In the genomic region with DNA sequence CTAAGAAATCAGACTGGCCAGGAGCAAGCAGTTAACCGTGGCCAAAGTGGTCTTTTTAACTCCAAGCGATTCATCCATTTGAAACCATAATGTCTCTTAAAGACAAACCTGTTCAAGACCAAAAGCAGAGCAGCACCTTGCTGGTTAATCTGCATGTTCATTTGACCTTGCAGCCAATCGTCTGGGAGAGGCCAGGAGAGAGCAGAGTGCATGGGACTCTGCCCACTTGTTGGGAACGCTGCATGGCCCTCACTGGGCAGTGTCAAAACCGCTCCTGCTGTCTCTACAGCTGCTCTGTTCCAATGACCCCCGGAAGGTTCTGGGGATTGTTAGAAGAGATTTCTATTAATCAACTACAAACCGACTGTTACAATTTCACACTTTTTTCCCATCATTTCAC, we compare ENCODE assay signal across 11 cellular contexts.
A peak's percentile ranks its signal among the peaks of the same experiment; 100 is the strongest.
DNase-seq lines count a peak whose midpoint lies in the region; ATAC-seq, FAIRE-seq and TF ChIP-seq lines count a peak whose summit lies in the region.
"Had no signal": no experiment of that assay in that cellular context is flagged by ENCODE, and none has a peak within 500 bp of the region (broad histone marks: within the 10 kb centered on the region; RNA-seq: fewer than 3 reads in every experiment).

No MANE protein-coding gene starts in this region.

- POLR2A ChIA-PET in endothelial cell of umbilical vein (lab: Charles Lee): no interaction called here
- POLR2A ChIA-PET in naive thymus-derived CD8-positive, alpha-beta T cell (lab: Charles Lee): interaction anchor here (0.7 to 3.3 kb wide), 5 partner anchors 14 to 240 kb away, joined by 3 to 15 read pairs (median 6); no protein-coding TSS in a partner anchor

- TF ChIP-seq POLR2A in endothelial cell of umbilical vein (IDR thresholded peaks at IDR 0.05; ENCODE audit: low read depth, low read length): no peak

- H3K4me1 Mint-ChIP-seq in naive thymus-derived CD8-positive, alpha-beta T cell: peaks cover 6 to 14% (median 13%) of the 10 kb centered on the region in 4 donors

- CTCF ChIA-PET in endothelial cell of umbilical vein (lab: Charles Lee): interaction anchor here (0.5 to 3.8 kb wide), 3 partner anchors 15 to 320 kb away, joined by 3 to 30 read pairs (median 6); no protein-coding TSS in a partner anchor

- no peaks in the 10 kb centered on the region for H3K36me3 Mint-ChIP-seq in naive thymus-derived CD8-positive, alpha-beta T cell

- H3K9me3 ChIP-seq in endothelial cell of umbilical vein (replicated peaks; ENCODE audit: control insufficient read depth, insufficient read depth, low read length): no peaks in the 10 kb centered on the region

- no peaks in the 10 kb centered on the region for H3K36me3 ChIP-seq in endothelial cell of umbilical vein (ENCODE audit: control insufficient read depth in 2 of 2, extremely low read depth in 1 of 2, insufficient read depth in 2 of 2, low read length in 2 of 2)

- TF ChIP-seq CTCF in AG09309 (IDR thresholded peaks at IDR 0.05; ENCODE audit: control insufficient read depth, insufficient read depth, low read depth, low read length, missing control alignments) (no peak), endothelial cell of umbilical vein (IDR thresholded peaks at IDR 0.05; ENCODE audit: extremely low read depth in 1 of 2, insufficient read depth in 1 of 2, low read depth in 1 of 2, low read length in 2 of 2) (no peak)

- peaks cover 0 to 4% (median 0%) of the 10 kb centered on the region in 5 donors for H3K27me3 Mint-ChIP-seq in naive thymus-derived CD8-positive, alpha-beta T cell

- H3K4me1 ChIP-seq in endothelial cell of umbilical vein (ENCODE audit: control insufficient read depth, extremely low read depth, insufficient read depth, low read length): no peaks in the 10 kb centered on the region

- no peaks in the 10 kb centered on the region for H3K79me2 ChIP-seq in endothelial cell of umbilical vein (ENCODE audit: control insufficient read depth, insufficient read depth, low read length)

- peaks cover 19 to 28% of the 10 kb centered on the region in 2 experiments for H3K27me3 ChIP-seq in endothelial cell of umbilical vein (ENCODE audit: control insufficient read depth in 2 of 2, insufficient read depth in 2 of 2, low read length in 2 of 2)

- dilution Hi-C loops in endothelial cell of umbilical vein (cut with MboI; ENCODE audit: extremely low pct_ligation_motif_present, low sequenced_read_pairs): no loop called here

- H3K9me1 ChIP-seq in endothelial cell of umbilical vein (replicated peaks; ENCODE audit: control insufficient read depth, extremely low read depth, insufficient read depth, low read length): no peaks in the 10 kb centered on the region

- H3K4me3 ChIP-seq in AG09309 (ENCODE audit: control insufficient read depth, low read depth, low read length) (peak overlapping the region; percentile 39; the same call in 1 of the 2 replicates), endothelial cell of umbilical vein (replicated peaks in 1 of 3; ENCODE audit: insufficient read depth in 1 of 3, low read depth in 1 of 3, low read length in 3 of 3) (no peak overlapping the region)

- peak overlapping the region; percentile 92 for H3K4me2 ChIP-seq in endothelial cell of umbilical vein (ENCODE audit: insufficient read depth, low read length)

- no TSS peak for BruUV-seq in endothelial cell of umbilical vein (replicated peaks; lab: Mats Ljungman, UMichigan)

- no peak for ATAC-seq in naive thymus-derived CD8-positive, alpha-beta T cell
- no peak for ATAC-seq in HG03457 (IDR thresholded peaks at IDR 0.05; ENCODE audit: unreplicated experiment)
- no peak for ATAC-seq in GM21576 (IDR thresholded peaks at IDR 0.05; ENCODE audit: unreplicated experiment)
- ATAC-seq in GM21528 (IDR thresholded peaks at IDR 0.05; ENCODE audit: low FRiP score, unreplicated experiment): no peak

- no peaks in the 10 kb centered on the region for H3K9me3 Mint-ChIP-seq in naive thymus-derived CD8-positive, alpha-beta T cell

- H2AFZ ChIP-seq in endothelial cell of umbilical vein (ENCODE audit: low read depth, low read length): no peak overlapping the region

- FAIRE-seq in endothelial cell of umbilical vein (lab: Jason Lieb, UNC): no peak
- FAIRE-seq: H54 had no signal

- no peak overlapping the region for H3K27ac ChIP-seq in endothelial cell of umbilical vein (ENCODE audit: insufficient read depth, low read depth, low read length)

- peak overlapping the region in 8 of 10 donors; percentile 71 to 92 (median 88) for H3K27ac Mint-ChIP-seq in naive thymus-derived CD8-positive, alpha-beta T cell

- intact Hi-C loops in endothelial cell of umbilical vein (cut with micrococcal nuclease): no loop called here

- H3K9ac ChIP-seq in endothelial cell of umbilical vein (replicated peaks; ENCODE audit: extremely low read depth, insufficient read depth, low read length): no peak overlapping the region

- H3K4me3 Mint-ChIP-seq in naive thymus-derived CD8-positive, alpha-beta T cell: peak overlapping the region; percentile 77 to 91 (median 85)

- DNase-seq in AG09309 (ENCODE audit: low read depth) (no peak), HuH-7 (ENCODE audit: low spot score) (peak; percentile 11), endothelial cell of umbilical vein (ENCODE audit: low read depth, low spot score) (no peak), NCI-H446 (lab: John Stamatoyannopoulos, UW) (no peak)
- no peak for DNase-seq in naive thymus-derived CD8-positive, alpha-beta T cell
- DNase-seq: dermis blood vessel endothelial cell, NCI-H2107 had no signal

- H4K20me1 ChIP-seq in endothelial cell of umbilical vein (replicated peaks; ENCODE audit: control insufficient read depth, extremely low read depth, insufficient read depth, low read length): no peaks in the 10 kb centered on the region

TF ChIP-seq in endothelial cell of umbilical vein, 7 proteins besides CTCF, POLR2A, EP300 and RAD21:
- TF ChIP-seq EZH2 (IDR thresholded peaks at IDR 0.05; ENCODE audit: borderline replicate concordance, low read depth, low read length, severe bottlenecking): no peak
- TF ChIP-seq GATA2 (IDR thresholded peaks at IDR 0.05; ENCODE audit: insufficient read depth, insufficient read length, low read depth, low read length): no peak
- no peak for TF ChIP-seq MYC (IDR thresholded peaks at IDR 0.05; ENCODE audit: low read depth, low read length)
- TF ChIP-seq MAX (IDR thresholded peaks at IDR 0.05; ENCODE audit: insufficient read depth, insufficient read length): no peak
- no peak for TF ChIP-seq POLR2AphosphoS5 (IDR thresholded peaks at IDR 0.05; ENCODE audit: insufficient read depth, low read depth, low read length)
- no peak for TF ChIP-seq FOS (IDR thresholded peaks at IDR 0.05; ENCODE audit: borderline replicate concordance, insufficient read depth, low read length)
TF ChIP-seq in endothelial cell of umbilical vein: peak in this region for 0.
